In the genomic region with DNA sequence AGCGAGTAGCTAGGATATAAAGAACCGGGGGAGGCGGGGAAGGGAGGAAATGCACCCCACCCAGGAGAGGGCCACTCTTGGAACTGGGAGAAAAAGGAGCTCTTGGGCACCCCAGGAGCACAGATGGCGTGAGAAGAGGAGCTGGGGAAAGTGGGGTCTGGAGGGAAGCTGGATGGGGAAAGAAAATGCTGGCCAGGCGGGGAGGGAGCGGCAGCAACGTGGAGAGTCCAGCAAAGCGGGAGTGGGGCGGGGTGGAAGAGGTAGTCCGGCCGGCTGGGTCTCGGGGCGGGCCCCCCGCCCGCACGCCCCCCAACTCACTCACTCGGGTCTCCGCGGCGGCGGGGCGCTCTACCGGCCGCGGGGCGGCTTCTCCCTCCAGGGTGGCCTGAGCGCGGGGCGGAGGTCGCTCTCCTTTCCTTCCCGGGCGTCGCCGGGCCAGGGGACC, we compare ENCODE assay signal across 8 cellular contexts. TPM values are rescaled to one million over a fixed set of nuclear protein-coding genes. Genes with fewer than 3 reads are reported as not detected.
DNase-seq lines count a peak whose midpoint lies in the region; ATAC-seq, FAIRE-seq and TF ChIP-seq lines count a peak whose summit lies in the region.

No MANE protein-coding gene starts in this region.

- DNase-seq in Peyer's patch (peak in 2 of 3 donors; percentile 63 to 70), uterus (peak; percentile 42 to 44), H54 (ENCODE audit: insufficient read length, low spot score) (no peak)

- H3K4me3 Mint-ChIP-seq in dendritic cell treated with granulocyte-macrophage colony-stimulating factor and Interleukin-4, amounts not matched to agents 40 ng/mL and 50 ng/mL, for 4 days, result peak overlapping the region; percentile 100

- TF ChIP-seq CTCF in GM12875 (IDR thresholded peaks at IDR 0.05; ENCODE audit: borderline replicate concordance, insufficient read depth, low read depth, low read length) (no peak), Peyer's patch (IDR thresholded peaks at IDR 0.05) (no peak), uterus (IDR thresholded peaks at IDR 0.05) (no peak)

- H3K4me1 ChIP-seq in Peyer's patch (peaks cover 0 to 18% (median 4%) of the 10 kb centered on the region in 4 donors), mononuclear cell (ENCODE audit: insufficient read depth, low read length) (peaks cover 23% of the 10 kb centered on the region), uterus (no peaks in the 10 kb centered on the region)

- peaks cover 25% of the 10 kb centered on the region for H3K4me1 Mint-ChIP-seq in dendritic cell treated with granulocyte-macrophage colony-stimulating factor and Interleukin-4, amounts not matched to agents 40 ng/mL and 50 ng/mL, for 4 days (ENCODE audit: low read depth)

- intact Hi-C loops in dendritic cell treated with granulocyte-macrophage colony-stimulating factor and Interleukin-4, amounts not matched to agents 40 ng/mL and 50 ng/mL, for 4 days (cut with micrococcal nuclease), result loop anchor here (1.0 kb wide), 1 partner anchor 23 kb away; the partner anchor contains the start of gene ACO2
- intact Hi-C loops in uterus (cut with DNase I; ENCODE audit: low total_unique reads), result no loop called here

- H3K9me3 ChIP-seq in Peyer's patch, result no peaks in the 10 kb centered on the region
- no peaks in the 10 kb centered on the region for H3K9me3 ChIP-seq in mononuclear cell (ENCODE audit: low read depth, low read length)
- H3K9me3 ChIP-seq in uterus, result no peaks in the 10 kb centered on the region

- no peaks in the 10 kb centered on the region for H3K9me3 Mint-ChIP-seq in dendritic cell treated with granulocyte-macrophage colony-stimulating factor and Interleukin-4, amounts not matched to agents 40 ng/mL and 50 ng/mL, for 4 days

- H3K27me3 ChIP-seq in Peyer's patch, result no peaks in the 10 kb centered on the region
- H3K27me3 ChIP-seq in mononuclear cell (ENCODE audit: insufficient read depth, low read length), result no peaks in the 10 kb centered on the region
- no peaks in the 10 kb centered on the region for H3K27me3 ChIP-seq in uterus

- no peak for FAIRE-seq in H54 (lab: Jason Lieb, UNC)

- H3K36me3 Mint-ChIP-seq in dendritic cell treated with granulocyte-macrophage colony-stimulating factor and Interleukin-4, amounts not matched to agents 40 ng/mL and 50 ng/mL, for 4 days (ENCODE audit: low read depth), result peaks cover 73% of the 10 kb centered on the region

- H3K36me3 ChIP-seq in Peyer's patch, result peaks cover 0 to 14% (median 0%) of the 10 kb centered on the region in 3 donors
- H3K36me3 ChIP-seq in uterus, result no peaks in the 10 kb centered on the region

- ATAC-seq in HG02610 (IDR thresholded peaks at IDR 0.05; ENCODE audit: unreplicated experiment), result no peak
- no peak for ATAC-seq in HG03520 (IDR thresholded peaks at IDR 0.05; ENCODE audit: unreplicated experiment)

- H3K4me3 ChIP-seq in GM12875 (ENCODE audit: low read depth, low read length) (peak overlapping the region; percentile 99), Peyer's patch (peak overlapping the region; percentile 75 to 89 (median 84)), mononuclear cell (ENCODE audit: low read length) (peak overlapping the region; percentile 67), uterus (peak overlapping the region; percentile 79 to 81)

- peak overlapping the region; percentile 98 to 100 (median 99) for H3K27ac ChIP-seq in Peyer's patch
- peak overlapping the region; percentile 98 to 99 for H3K27ac ChIP-seq in uterus

- peak overlapping the region; percentile 99 for H3K27ac Mint-ChIP-seq in dendritic cell treated with granulocyte-macrophage colony-stimulating factor and Interleukin-4, amounts not matched to agents 40 ng/mL and 50 ng/mL, for 4 days

- H3K27me3 Mint-ChIP-seq in dendritic cell treated with granulocyte-macrophage colony-stimulating factor and Interleukin-4, amounts not matched to agents 40 ng/mL and 50 ng/mL, for 4 days, result no peaks in the 10 kb centered on the region

- TF ChIP-seq POLR2A in Peyer's patch (IDR thresholded peaks at IDR 0.05) (no peak), uterus (IDR thresholded peaks at IDR 0.05) (no peak), H54 (IDR thresholded peaks at IDR 0.05; ENCODE audit: low read depth, low read length) (no peak)

RNA-seq across cellular contexts. Expression of gene TOB2, which starts 0.5 kb away (rescaled TPM):
- total RNA-seq in Peyer's patch (10 to 100 TPM; 18.2 to 78.6 (median 74.4) TPM), mononuclear cell (7.2 TPM), uterus (10 to 100 TPM; 15.6 to 97.1 (median 27.8) TPM)

RNA-seq across cellular contexts. Expression of gene PHF5A, which starts 22.4 kb away (rescaled TPM):
- total RNA-seq in Peyer's patch, result 10 to 100 TPM; 20.6 to 31.3 (median 23.0) TPM
- 55.4 TPM for total RNA-seq in mononuclear cell
- 10 to 100 TPM; 38.5 to 65.1 (median 46.4) TPM for total RNA-seq in uterus

RNA-seq across cellular contexts. Expression of gene ACO2, which starts 22.8 kb away (rescaled TPM):
- total RNA-seq in Peyer's patch (100 to 1,000 TPM; 115 to 394 (median 356) TPM), mononuclear cell (41.6 TPM), uterus (10 to 100 TPM; 21.5 to 64.4 (median 47.1) TPM)
